In genomic region chr11:71139516-71140205, GRCh38 we compare ENCODE assay signal across 12 cellular contexts.
DNase-seq lines count a peak whose midpoint lies in the region; ATAC-seq and TF ChIP-seq lines count a peak whose summit lies in the region.
"Had no signal": no experiment of that assay in that cellular context is flagged by ENCODE, and none has a peak within 500 bp of the region (broad histone marks: within the 10 kb centered on the region; RNA-seq: fewer than 3 reads in every experiment).

No MANE protein-coding gene starts in this region.

- in situ Hi-C loops in SK-MEL-5 (cut with HindIII; ENCODE audit: low pct_unique_long_range_greater_than_20kb, low sequenced_read_pairs), result no loop called here

- H3K27ac ChIP-seq in prostate gland, result peak overlapping the region; percentile 66 to 71
- H3K27ac ChIP-seq: ascending aorta had no signal

- peak; percentile 50 to 75 for ATAC-seq in left cardiac atrium
- no peak for ATAC-seq in GM19351 (IDR thresholded peaks at IDR 0.05; ENCODE audit: unreplicated experiment)
- no peak for ATAC-seq in GM18498 (IDR thresholded peaks at IDR 0.05; ENCODE audit: unreplicated experiment)
- ATAC-seq in HG03280 (IDR thresholded peaks at IDR 0.05; ENCODE audit: unreplicated experiment), result no peak
- ATAC-seq: CD8-positive, alpha-beta T cell had no signal

- H3K4me1 Mint-ChIP-seq in Calu3 (ENCODE audit: low read depth, unreplicated experiment), result peaks cover 21% of the 10 kb centered on the region
- H3K4me1 Mint-ChIP-seq in endothelial cell (ENCODE audit: unreplicated experiment), result no peaks in the 10 kb centered on the region

- intact Hi-C loops in Calu3 (cut with micrococcal nuclease; ENCODE audit: unreplicated experiment) (loop anchor here (10.0 kb wide), 1 partner anchor 105 kb away; no protein-coding TSS in a partner anchor), left cardiac atrium (cut with DNase I) (no loop called here), prostate gland (cut with DNase I) (no loop called here)

- peak overlapping the region; percentile 60 for H3K27ac Mint-ChIP-seq in Calu3 (ENCODE audit: unreplicated experiment)
- H3K27ac Mint-ChIP-seq in endothelial cell (ENCODE audit: unreplicated experiment), result no peak overlapping the region
- H3K27ac Mint-ChIP-seq: CD8-positive, alpha-beta T cell; nephron progenitor cell had no signal

- CTCF ChIA-PET in Calu3 (lab: Charles Lee), result interaction anchor here (0.7 to 1.4 kb wide), 2 partner anchors 35 to 189 kb away, joined by 3 to 4 read pairs; no protein-coding TSS in a partner anchor

- no peaks in the 10 kb centered on the region for H3K36me3 ChIP-seq in prostate gland
- H3K36me3 ChIP-seq: ascending aorta had no signal

- TF ChIP-seq CTCF in Calu3 (IDR thresholded peaks at IDR 0.05; ENCODE audit: unreplicated experiment) (no peak), prostate gland (IDR thresholded peaks at IDR 0.05) (no peak), endothelial cell (IDR thresholded peaks at IDR 0.05; ENCODE audit: unreplicated experiment) (no peak)

- H3K27me3 Mint-ChIP-seq in Calu3 (ENCODE audit: unreplicated experiment) (no peaks in the 10 kb centered on the region), endothelial cell (ENCODE audit: unreplicated experiment) (peaks cover 3% of the 10 kb centered on the region)

- no peak overlapping the region for H3K4me3 ChIP-seq in prostate gland
- H3K4me3 ChIP-seq: ascending aorta had no signal

- no peaks in the 10 kb centered on the region for H3K27me3 ChIP-seq in prostate gland (replicated peaks; ENCODE audit: insufficient read depth)
- H3K27me3 ChIP-seq: ascending aorta had no signal

- TF ChIP-seq POLR2A in prostate gland (IDR thresholded peaks at IDR 0.05), result no peak

- no TSS peak for BruUV-seq in Calu3 (replicated peaks; lab: Mats Ljungman, UMichigan)

- H3K36me3 Mint-ChIP-seq in Calu3 (ENCODE audit: insufficient read depth, unreplicated experiment), result peaks cover 21% of the 10 kb centered on the region
- no peaks in the 10 kb centered on the region for H3K36me3 Mint-ChIP-seq in endothelial cell (ENCODE audit: low read depth, unreplicated experiment)
- H3K36me3 Mint-ChIP-seq: CD8-positive, alpha-beta T cell had no signal

- 20% methylated on average over 13 of the region's 16 CpGs for WGBS in prostate gland

- H3K4me3 Mint-ChIP-seq in Calu3 (ENCODE audit: low read depth, unreplicated experiment) (no peak overlapping the region), endothelial cell (ENCODE audit: unreplicated experiment) (no peak overlapping the region)
- H3K4me3 Mint-ChIP-seq: CD8-positive, alpha-beta T cell; nephron progenitor cell had no signal

- H3K9me3 Mint-ChIP-seq in Calu3 (ENCODE audit: low read depth, unreplicated experiment) (no peaks in the 10 kb centered on the region), endothelial cell (ENCODE audit: unreplicated experiment) (no peaks in the 10 kb centered on the region)
- H3K9me3 Mint-ChIP-seq: CD8-positive, alpha-beta T cell had no signal

- H3K9me3 ChIP-seq in prostate gland, result no peaks in the 10 kb centered on the region
- H3K9me3 ChIP-seq: ascending aorta had no signal

- DNase-seq in Calu3 (peak; percentile 45), SK-MEL-5 (ENCODE audit: low read depth, low spot score) (peak; percentile 90), left cardiac atrium (peak; percentile 56), prostate gland (ENCODE audit: low spot score) (peak; percentile 83), endothelial cell (ENCODE audit: low spot score) (no peak)
- DNase-seq: CD8-positive, alpha-beta T cell; NCI-H1048; nephron progenitor cell had no signal

- peaks cover 8% of the 10 kb centered on the region for H3K4me1 ChIP-seq in prostate gland (replicated peaks)

Comparison
In these comparisons a context has a peak if more than half of its experiments do, and no peak if none do; other contexts are left out.
1. ATAC-seq: peak in left cardiac atrium (2 of 2); none in GM19351 (single experiment), GM18498 (single experiment) and HG03280 (single experiment).